8 cellular contexts compared by ENCODE assay signal in the genomic region with DNA sequence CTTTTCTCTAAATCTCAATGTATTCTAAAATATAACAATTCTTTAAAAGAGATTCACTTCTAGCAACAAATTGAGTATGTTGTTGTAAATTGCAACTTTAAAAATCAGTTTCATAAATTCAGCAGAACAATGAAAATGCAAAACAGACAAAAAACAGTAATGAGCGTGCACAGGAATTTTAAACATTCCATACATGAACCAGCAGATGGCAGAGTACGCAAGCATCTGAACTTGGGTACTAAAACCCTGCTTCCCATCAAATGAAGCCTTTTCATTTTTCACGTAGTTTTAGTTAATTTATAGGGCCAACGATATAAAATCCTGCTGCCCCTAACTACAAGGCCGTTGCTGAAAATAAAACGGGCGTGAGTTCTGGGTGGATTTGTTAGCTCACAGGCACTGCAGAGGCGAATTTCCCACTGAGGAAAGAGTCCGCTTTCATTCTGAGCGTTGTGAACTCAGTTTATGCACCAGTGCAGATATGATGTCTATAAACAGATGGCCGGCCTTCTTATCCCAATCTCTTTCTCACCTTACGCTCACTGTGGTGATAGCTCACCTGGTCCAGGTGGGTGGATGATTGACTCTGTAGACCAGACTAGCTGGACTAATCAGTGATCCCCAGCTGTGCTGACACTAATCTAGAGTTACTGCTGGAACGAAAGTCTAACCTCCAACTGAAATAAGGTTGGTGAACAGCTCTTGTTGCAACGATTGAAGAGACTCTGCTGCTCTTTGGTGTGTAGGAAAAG.
DNase-seq lines count a peak whose midpoint lies in the region; ATAC-seq and TF ChIP-seq lines count a peak whose summit lies in the region.

No MANE protein-coding gene starts in this region.

- no peak for TF ChIP-seq EP300 in tibial nerve (IDR thresholded peaks at IDR 0.05)

- peak; percentile 6 to 64 for DNase-seq in NCI-H2081 (lab: John Stamatoyannopoulos, UW)
- DNase-seq in NCI-H2081 treated with DMSO at 0.1 percent for 48 hours (lab: John Stamatoyannopoulos, UW), result no peak
- DNase-seq in NCI-H1694 treated with DMSO at 0.1 percent for 48 hours (lab: John Stamatoyannopoulos, UW), result peak; percentile 33
- peak; percentile 50 for DNase-seq in amniotic epithelial cell (ENCODE audit: low read depth)
- DNase-seq in iPS-NIHi7 (ENCODE audit: extremely low spot score), result peak; percentile 42
- DNase-seq in tibial nerve (ENCODE audit: low spot score in 2 of 2), result no peak

- TF ChIP-seq CTCF in tibial nerve (IDR thresholded peaks at IDR 0.05), result peak; percentile 28 to 56 (median 55)

- peaks cover 0 to 27% (median 0%) of the 10 kb centered on the region in 4 donors for H3K4me1 ChIP-seq in tibial nerve

- no peak overlapping the region for H3K4me3 ChIP-seq in tibial nerve

- TF ChIP-seq POLR2A in tibial nerve (IDR thresholded peaks at IDR 0.05), result no peak

- H3K36me3 ChIP-seq in tibial nerve, result no peaks in the 10 kb centered on the region

- no peak overlapping the region for H3K27ac ChIP-seq in tibial nerve

- no peaks in the 10 kb centered on the region for H3K27me3 ChIP-seq in tibial nerve

- ATAC-seq in GM21576 (IDR thresholded peaks at IDR 0.05; ENCODE audit: unreplicated experiment), result peak; percentile 55
- ATAC-seq in GM19467 (IDR thresholded peaks at IDR 0.05; ENCODE audit: unreplicated experiment), result no peak

- WGBS in tibial nerve, 2 donors, result 39 to 42% methylated on average over 14 of the region's 14 CpGs

- no peaks in the 10 kb centered on the region for H3K9me3 ChIP-seq in tibial nerve

Comparison
In these comparisons a context has a peak if more than half of its experiments do, and no peak if none do; other contexts are left out.
1. DNase-seq: peak in NCI-H2081 (2 of 2), NCI-H1694 treated with DMSO at 0.1 percent for 48 hours (single experiment), amniotic epithelial cell (single experiment) and iPS-NIHi7 (single experiment); none in NCI-H2081 treated with DMSO at 0.1 percent for 48 hours (single experiment) and tibial nerve (0 of 2).